ENCODE assay signal across 12 cellular contexts in the genomic region with DNA sequence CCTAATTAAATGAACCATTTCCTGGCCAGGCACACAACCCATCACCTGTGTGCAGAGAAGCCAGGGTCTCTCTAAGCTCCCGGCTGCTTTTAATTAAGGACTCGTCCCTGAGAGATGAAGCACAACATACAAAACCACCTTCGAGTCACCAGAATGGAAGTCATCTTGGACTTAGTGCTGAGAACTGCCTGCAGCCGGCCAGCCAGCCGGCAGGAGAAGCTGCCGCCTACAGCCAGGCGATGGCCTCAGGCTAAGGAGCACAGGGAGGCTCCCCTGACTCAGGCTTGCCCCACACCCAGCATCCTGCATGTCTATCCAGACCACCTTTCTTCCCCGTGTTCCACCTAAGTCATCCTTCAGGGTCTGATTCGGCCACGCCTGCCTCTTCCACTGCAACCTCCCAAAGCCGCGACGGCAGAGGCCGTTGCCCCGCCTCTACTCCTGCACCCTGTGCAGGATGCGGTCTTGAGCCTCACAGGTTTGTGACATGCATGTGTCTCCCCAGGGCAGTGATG.
DNase-seq lines count a peak whose midpoint lies in the region; ATAC-seq lines count a peak whose summit lies in the region.
"Had no signal": no experiment of that assay in that cellular context is flagged by ENCODE, and none has a peak within 500 bp of the region (broad histone marks: within the 10 kb centered on the region; RNA-seq: fewer than 3 reads in every experiment).

No MANE protein-coding gene starts in this region.

- H2BK120ac ChIP-seq in trophoblast cell (ENCODE audit: insufficient read depth, low read length, poor library complexity) = no peak overlapping the region

- WGBS in trophoblast cell (ENCODE audit: extremely low coverage, insufficient coverage, insufficient read length) = no CpG with 5 or more reads among the region's 16 CpGs

- no peak overlapping the region for H4K12ac ChIP-seq in trophoblast cell (ENCODE audit: low read depth, low read length)

- no peaks in the 10 kb centered on the region for H3K9me3 ChIP-seq in trophoblast cell (ENCODE audit: insufficient read depth, low read depth, low read length)
- H3K9me3 ChIP-seq: right atrium auricular region had no signal

- DNase-seq in GM03348 (ENCODE audit: low spot score) (peak; percentile 66), RPMI7951 (ENCODE audit: low read depth) (peak; percentile 96), trophoblast cell (peak; percentile 81), cortex of kidney (lab: John Stamatoyannopoulos, UW) (no peak), cerebellum (ENCODE audit: low spot score) (no peak)
- DNase-seq in stimulated activated CD4-positive, alpha-beta T cell treated with anti-CD3 and anti-CD28 coated beads, Interleukin-4, amount 100 ng/mL, for 1 hour = no peak
- DNase-seq: activated T-cell treated with anti-CD3 and anti-CD28 coated beads for 4 hours, NCI-H526, T-helper 2 cell had no signal

- peaks cover 0 to 3% of the 10 kb centered on the region in 2 experiments for H3K36me3 ChIP-seq in trophoblast cell (ENCODE audit: control insufficient read depth in 1 of 2, insufficient read depth in 2 of 2, low read length in 2 of 2)
- H3K36me3 ChIP-seq: right atrium auricular region had no signal

- peaks cover 6% of the 10 kb centered on the region for H3K79me1 ChIP-seq in trophoblast cell (ENCODE audit: low read length)

- H4K91ac ChIP-seq in trophoblast cell (ENCODE audit: low read depth, low read length) = peak overlapping the region; percentile 12

- H2AFZ ChIP-seq in trophoblast cell (ENCODE audit: insufficient read depth, low read length, poor library complexity) = no peak overlapping the region

- H3K4me2 ChIP-seq in trophoblast cell (ENCODE audit: low read length) = no peak overlapping the region

- no peak overlapping the region for H3K18ac ChIP-seq in trophoblast cell (ENCODE audit: low read length)

- peak; percentile 37 for ATAC-seq in esophagus mucosa
- no peak for ATAC-seq in GM21717 (IDR thresholded peaks at IDR 0.05; ENCODE audit: unreplicated experiment)

- no peaks in the 10 kb centered on the region for H3K27me3 ChIP-seq in trophoblast cell (ENCODE audit: insufficient read depth, low read length)
- H3K27me3 ChIP-seq: right atrium auricular region had no signal

- H4K8ac ChIP-seq in trophoblast cell (ENCODE audit: low read depth, low read length) = no peak overlapping the region

- peak overlapping the region; percentile 54 for H3K27ac ChIP-seq in trophoblast cell (ENCODE audit: low read depth, low read length)
- H3K27ac ChIP-seq: right atrium auricular region had no signal

- no peak overlapping the region for H3K14ac ChIP-seq in trophoblast cell (ENCODE audit: low read length)

- no peak overlapping the region for H3K9ac ChIP-seq in trophoblast cell (ENCODE audit: low read length)

- H3K4ac ChIP-seq in trophoblast cell (ENCODE audit: low read depth, low read length) = no peak overlapping the region

- H2BK5ac ChIP-seq in trophoblast cell (ENCODE audit: low read depth, low read length, poor library complexity) = no peak overlapping the region

- H3K79me2 ChIP-seq in trophoblast cell (ENCODE audit: control insufficient read depth, insufficient read depth, low read length, poor library complexity) = peaks cover 9% of the 10 kb centered on the region

- H2BK12ac ChIP-seq in trophoblast cell (ENCODE audit: low read length) = peak overlapping the region; percentile 5

- H2AK5ac ChIP-seq in trophoblast cell (ENCODE audit: low read length) = no peak overlapping the region

- H3K4me3 ChIP-seq in trophoblast cell (ENCODE audit: low read depth, low read length) = no peak overlapping the region
- H3K4me3 ChIP-seq: right atrium auricular region had no signal

- H3K4me1 ChIP-seq in trophoblast cell (ENCODE audit: control insufficient read depth in 1 of 2, insufficient read depth in 2 of 2, low read length in 2 of 2) = peaks cover 36 to 38% of the 10 kb centered on the region in 2 experiments

- H3K23ac ChIP-seq in trophoblast cell (ENCODE audit: low read length) = no peak overlapping the region

Comparison
In these comparisons a context has a peak if more than half of its experiments do, and no peak if none do; other contexts are left out.
1. DNase-seq: peak in GM03348 (single experiment), RPMI7951 (single experiment) and trophoblast cell (2 of 2); none in stimulated activated CD4-positive, alpha-beta T cell treated with anti-CD3 and anti-CD28 coated beads, Interleukin-4, amount 100 ng/mL, for 1 hour (single experiment), cortex of kidney (single experiment) and cerebellum (single experiment).